8 cellular contexts compared by ENCODE assay signal in the genomic region with DNA sequence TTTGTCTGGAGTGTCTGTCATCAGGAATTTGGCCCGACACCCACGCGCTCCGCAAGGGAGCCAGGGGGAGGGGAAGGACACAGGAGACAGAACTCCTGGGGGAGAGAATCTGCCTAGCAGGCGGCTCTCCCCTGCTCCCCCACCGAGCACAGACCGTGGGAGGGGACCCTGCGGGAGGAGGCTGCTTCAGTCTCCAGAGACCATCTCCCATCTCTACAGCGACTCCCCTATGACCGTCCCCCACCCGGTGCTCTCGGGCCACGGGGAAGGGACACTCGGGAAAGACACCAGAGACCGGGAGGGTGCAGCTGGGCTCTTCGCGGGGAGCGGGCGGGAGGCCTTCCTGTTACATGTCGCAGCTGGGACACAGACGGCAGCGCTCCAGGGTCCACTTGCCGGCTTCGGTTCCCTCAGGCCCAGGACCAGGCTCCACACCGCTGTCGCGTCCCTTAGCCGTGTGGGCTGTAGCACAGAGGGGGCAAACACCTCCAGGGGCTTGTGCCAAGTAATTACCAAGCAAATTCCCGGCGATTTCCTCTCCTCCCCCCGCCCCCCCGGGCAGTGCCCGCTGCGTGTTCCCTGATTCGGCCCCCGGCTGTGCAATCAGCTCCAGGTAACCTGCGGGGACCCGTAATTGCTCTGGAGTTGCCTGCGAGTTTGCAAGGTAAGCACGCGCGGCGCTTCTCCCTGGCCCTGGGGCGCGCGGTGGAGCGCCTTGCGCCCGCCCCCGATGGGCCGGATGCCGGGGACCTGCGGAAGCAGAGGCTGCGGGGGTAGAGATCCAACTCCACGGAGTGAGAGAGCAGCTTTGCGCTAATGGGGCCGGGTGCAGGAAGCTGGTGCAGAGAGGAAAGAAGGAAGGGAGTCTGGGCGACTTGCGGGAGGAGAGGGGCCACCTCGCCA.
DNase-seq lines count a peak whose midpoint lies in the region; ATAC-seq and TF ChIP-seq lines count a peak whose summit lies in the region.

No MANE protein-coding gene starts in this region.

- peaks cover 6% of the 10 kb centered on the region for H3K4me1 ChIP-seq in endodermal cell (ENCODE audit: control insufficient read depth, insufficient read depth, low read length)
- peaks cover 3 to 14% of the 10 kb centered on the region in 2 donors for H3K4me1 ChIP-seq in muscle layer of duodenum (ENCODE audit: control insufficient read depth in 1 of 2, insufficient read depth in 2 of 2, low read length in 2 of 2)

- TF ChIP-seq CTCF in endodermal cell (conservative IDR thresholded peaks at IDR 0.05): no peak

- peak overlapping the region; percentile 66 for H3K4me3 Mint-ChIP-seq in endodermal cell

- WGBS in endodermal cell (ENCODE audit: insufficient coverage in 1 of 2, insufficient read length in 1 of 2), 2 experiments: 4 to 5% methylated on average over 28 to 60 of the region's 60 CpGs

- H3K27ac ChIP-seq in endodermal cell (ENCODE audit: low read depth, low read length) (peak overlapping the region; percentile 33), muscle layer of duodenum (ENCODE audit: low read length) (no peak overlapping the region)

- H3K4me3 ChIP-seq in endodermal cell (ENCODE audit: low read length) (peak overlapping the region; percentile 81), muscle layer of duodenum (ENCODE audit: low read depth in 1 of 2, low read length in 2 of 2) (peak overlapping the region; percentile 52 to 63)

- peak overlapping the region; percentile 23 for H3K9ac ChIP-seq in endodermal cell (ENCODE audit: extremely low read depth, low read length, poor library complexity, severe bottlenecking)

- H3K27me3 ChIP-seq in endodermal cell (ENCODE audit: control insufficient read depth, insufficient read depth, low read length, poor library complexity, severe bottlenecking) (peaks cover 67% of the 10 kb centered on the region), muscle layer of duodenum (ENCODE audit: low read depth, low read length) (peaks cover 10% of the 10 kb centered on the region)

- peaks cover 81% of the 10 kb centered on the region for H3K27me3 Mint-ChIP-seq in endodermal cell (ENCODE audit: insufficient read depth)

- no peaks in the 10 kb centered on the region for H3K9me3 Mint-ChIP-seq in endodermal cell

- DNase-seq in AG08396 (ENCODE audit: low spot score): peak; percentile 57
- peak in 2 of 3 experiments; percentile 93 to 95 for DNase-seq in NCI-H1417 (lab: John Stamatoyannopoulos, UW)
- peak; percentile 79 for DNase-seq in endodermal cell
- DNase-seq in activated gamma-delta T cell treated with Interleukin-2 at 50 U/mL for 16 hours: no peak
- no peak for DNase-seq in activated CD4-positive, alpha-beta T cell treated with anti-CD3 and anti-CD28 coated beads for 4 hours
- DNase-seq in effector CD8-positive, alpha-beta T cell (lab: John Stamatoyannopoulos, UW): no peak

- H3K9me3 ChIP-seq in endodermal cell (ENCODE audit: control insufficient read depth, low read length) (no peaks in the 10 kb centered on the region), muscle layer of duodenum (ENCODE audit: control insufficient read depth in 1 of 2, low read length in 2 of 2) (no peaks in the 10 kb centered on the region)

- H3K36me3 ChIP-seq in endodermal cell (ENCODE audit: control insufficient read depth, insufficient read depth, low read length) (no peaks in the 10 kb centered on the region), muscle layer of duodenum (ENCODE audit: control insufficient read depth in 1 of 2, insufficient read depth in 2 of 2, low read length in 2 of 2) (no peaks in the 10 kb centered on the region)

- H3K36me3 Mint-ChIP-seq in endodermal cell (ENCODE audit: low read depth): no peaks in the 10 kb centered on the region

- H3K4me1 Mint-ChIP-seq in endodermal cell: peaks cover 32% of the 10 kb centered on the region

- H3K27ac Mint-ChIP-seq in endodermal cell: no peak overlapping the region

- no peak for ATAC-seq in GM19463 (IDR thresholded peaks at IDR 0.05; ENCODE audit: unreplicated experiment)

Comparison
In these comparisons a context has a peak if more than half of its experiments do, and no peak if none do; other contexts are left out.
1. DNase-seq: peak in AG08396 (single experiment), NCI-H1417 (2 of 3) and endodermal cell (single experiment); none in activated gamma-delta T cell treated with Interleukin-2 at 50 U/mL for 16 hours (single experiment), activated CD4-positive, alpha-beta T cell treated with anti-CD3 and anti-CD28 coated beads for 4 hours (0 of 2) and effector CD8-positive, alpha-beta T cell (single experiment).